1 cellular context compared by ENCODE assay signal in the genomic region with DNA sequence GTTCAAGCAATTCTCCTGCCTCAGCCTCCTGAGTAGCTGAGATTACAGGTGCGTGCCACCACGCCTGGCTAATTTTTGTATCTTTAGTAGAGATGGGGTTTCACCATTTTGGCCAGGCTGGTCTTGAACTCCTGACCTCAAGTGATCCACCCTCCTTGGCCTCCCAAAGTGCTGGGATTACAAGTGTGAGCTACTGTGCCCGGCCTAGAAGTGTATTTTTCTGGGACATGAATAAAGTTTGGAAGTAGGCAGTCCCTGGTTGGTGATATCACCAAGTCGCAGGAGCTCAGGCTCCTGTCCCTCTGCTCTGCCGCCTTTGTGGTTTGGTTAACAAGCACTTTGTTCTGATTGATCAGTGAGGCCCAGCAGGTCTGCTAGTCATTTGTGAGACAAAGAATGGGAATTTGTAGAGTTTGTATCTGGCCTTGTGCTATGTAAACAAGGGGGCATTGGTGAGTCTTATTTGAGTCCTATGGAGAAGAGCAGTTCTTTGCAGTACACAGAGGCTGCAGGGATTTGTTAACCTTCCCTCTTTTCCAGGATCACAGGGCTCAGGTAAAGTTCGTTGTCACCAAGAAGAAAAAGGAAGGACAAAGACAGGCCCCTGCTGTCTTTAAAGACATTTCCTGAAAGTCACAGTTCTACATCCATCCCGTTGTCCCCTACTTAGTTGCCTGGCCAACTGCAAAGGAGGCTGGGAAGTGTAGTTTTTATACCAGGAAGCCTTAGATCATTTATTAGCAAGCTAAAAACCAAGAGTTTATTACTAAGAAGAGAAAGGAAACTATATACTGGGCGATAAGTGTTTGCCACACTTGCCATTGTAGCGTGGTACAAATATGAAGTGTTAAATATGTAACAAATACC.
TF ChIP-seq lines count a peak whose summit lies in the region.

No MANE protein-coding gene starts in this region.

TF ChIP-seq in HepG2, 621 proteins besides CTCF, POLR2A, EP300 and RAD21 (continued from another document and continues in another):
- TF ChIP-seq ZNF503 (CRISPR knock-in tag; IDR thresholded peaks at IDR 0.05) (peak; percentile 74; the same call in 1 of the 2 replicates), TP53 (CRISPR knock-in tag; conservative IDR thresholded peaks at IDR 0.05) (0 out of 2 replicates have a peak, but pooled peaks have one; percentile 59), ZNF143 (CRISPR knock-in tag; IDR thresholded peaks at IDR 0.05) (peak; percentile 87), PREB (CRISPR knock-in tag; IDR thresholded peaks at IDR 0.05) (no peak), ZBTB7B (CRISPR knock-in tag; IDR thresholded peaks at IDR 0.05) (0 out of 2 replicates have a peak, but pooled peaks have one; percentile 15), ZNF350 (CRISPR knock-in tag; IDR thresholded peaks at IDR 0.05; ENCODE audit: borderline replicate concordance, low read depth) (peak; percentile 67; the same call in 1 of the 2 replicates), NFAT5 (CRISPR knock-in tag; IDR thresholded peaks at IDR 0.05) (no peak), ZFAT (CRISPR knock-in tag; conservative IDR thresholded peaks at IDR 0.05) (no peak), FOXK1 (CRISPR knock-in tag; IDR thresholded peaks at IDR 0.05; ENCODE audit: borderline replicate concordance, low read depth) (peak; percentile 51; the same call in 1 of the 2 replicates), RARA (CRISPR knock-in tag; IDR thresholded peaks at IDR 0.05) (peak; percentile 30; the same call in 1 of the 2 replicates), KLF16 (CRISPR knock-in tag; IDR thresholded peaks at IDR 0.05) (peak in 1 of 2 experiments; percentile 45; a peak in 1 of 4 replicates), SOX13 (IDR thresholded peaks at IDR 0.05) (peak; percentile 89), SOX13 (CRISPR knock-in tag; conservative IDR thresholded peaks at IDR 0.05 in 1 of 2, IDR thresholded peaks at IDR 0.05 in 1 of 2) (peak in 1 of 2 experiments; percentile 97; a peak in 2 of 4 replicates), POGZ (CRISPR knock-in tag; IDR thresholded peaks at IDR 0.05) (peak; percentile 38; the same call in 1 of the 2 replicates), SMAD3 (CRISPR knock-in tag; IDR thresholded peaks at IDR 0.05) (no peak; the same call in 1 of the 2 replicates), CCDC6 (CRISPR knock-in tag; IDR thresholded peaks at IDR 0.05) (peak; percentile 26; the same call in 1 of the 2 replicates), ZNF264 (CRISPR knock-in tag; IDR thresholded peaks at IDR 0.05) (peak; percentile 56; the same call in 1 of the 2 replicates), CC2D1A (CRISPR knock-in tag; IDR thresholded peaks at IDR 0.05) (0 out of 2 replicates have a peak, but pooled peaks have one; percentile 2), ZNF3 (CRISPR knock-in tag; IDR thresholded peaks at IDR 0.05) (peak; percentile 97), MEIS2 (CRISPR knock-in tag; IDR thresholded peaks at IDR 0.05) (peak; percentile 43; the same call in 1 of the 2 replicates), NAIF1 (CRISPR knock-in tag; IDR thresholded peaks at IDR 0.05; ENCODE audit: borderline replicate concordance) (no peak), HHEX (CRISPR knock-in tag; IDR thresholded peaks at IDR 0.05) (peak; percentile 64), TEAD3 (CRISPR knock-in tag; optimal IDR thresholded peaks at IDR 0.05; ENCODE audit: borderline replicate concordance) (peak; percentile 83), ZNF800 (CRISPR knock-in tag; IDR thresholded peaks at IDR 0.05) (peak; percentile 35; the same call in 1 of the 2 replicates), ZNF687 (CRISPR knock-in tag; IDR thresholded peaks at IDR 0.05) (peak; percentile 42; the same call in 1 of the 2 replicates), IRX3 (CRISPR knock-in tag; IDR thresholded peaks at IDR 0.05; ENCODE audit: borderline replicate concordance, low read depth) (0 out of 2 replicates have a peak, but pooled peaks have one; percentile 24), PAXIP1 (CRISPR knock-in tag; conservative IDR thresholded peaks at IDR 0.05) (peak; percentile 91), TCF12 (IDR thresholded peaks at IDR 0.05) (no peak), TCF12 (CRISPR knock-in tag; IDR thresholded peaks at IDR 0.05) (0 out of 2 replicates have a peak, but pooled peaks have one; percentile 53)
- TF ChIP-seq, protein P1, sequence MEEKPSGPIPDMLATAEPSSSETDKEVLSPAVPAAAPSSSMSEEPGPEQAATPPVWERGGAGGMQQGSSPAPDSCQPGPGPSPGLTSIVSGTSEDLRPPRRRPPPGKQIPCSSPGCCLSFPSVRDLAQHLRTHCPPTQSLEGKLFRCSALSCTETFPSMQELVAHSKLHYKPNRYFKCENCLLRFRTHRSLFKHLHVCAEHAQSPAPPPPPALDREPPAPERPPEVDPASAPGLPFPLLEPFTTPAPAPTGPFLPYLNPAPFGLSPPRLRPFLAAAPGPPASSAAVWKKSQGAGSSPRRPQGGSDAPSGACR (CRISPR knock-in tag; IDR thresholded peaks at IDR 0.05): no peak
- TF ChIP-seq, protein P2, sequence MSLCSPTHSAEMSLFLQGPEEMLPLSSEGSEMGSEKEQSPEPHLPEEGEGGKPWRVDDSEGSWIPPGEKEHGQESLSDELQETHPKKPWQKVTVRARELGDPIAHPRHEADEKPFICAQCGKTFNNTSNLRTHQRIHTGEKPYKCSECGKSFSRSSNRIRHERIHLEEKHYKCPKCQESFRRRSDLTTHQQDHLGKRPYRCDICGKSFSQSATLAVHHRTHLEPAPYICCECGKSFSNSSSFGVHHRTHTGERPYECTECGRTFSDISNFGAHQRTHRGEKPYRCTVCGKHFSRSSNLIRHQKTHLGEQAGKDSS (CRISPR knock-in tag; IDR thresholded peaks at IDR 0.05; ENCODE audit: borderline replicate concordance, low read depth): no peak; the same call in 1 of the 2 replicates
